ENCODE assay signal across 1 cellular context in the genomic region with DNA sequence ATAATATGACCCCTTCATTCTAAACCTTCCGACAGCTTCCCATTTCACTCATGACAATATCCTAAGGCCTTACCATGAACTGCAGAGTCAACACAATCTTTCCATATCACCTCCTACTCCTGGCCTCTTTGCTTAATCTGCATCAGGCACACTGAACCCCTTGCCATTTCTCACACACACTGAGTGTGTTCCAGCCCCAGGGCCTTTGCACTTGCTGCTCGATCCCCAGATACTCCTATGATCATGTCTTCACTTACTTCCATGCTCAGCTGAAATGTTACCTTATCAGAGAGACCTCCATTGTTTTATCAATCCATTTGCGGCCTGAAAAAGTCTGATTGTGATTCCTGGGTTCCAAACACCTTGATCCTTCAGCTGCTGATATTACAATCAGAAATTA.
TF ChIP-seq lines count a peak whose summit lies in the region.

No MANE protein-coding gene starts in this region.

TF ChIP-seq in HEK293, 187 proteins besides CTCF, POLR2A, EP300 and RAD21 (continued from another document):
- TF ChIP-seq, protein P1, sequence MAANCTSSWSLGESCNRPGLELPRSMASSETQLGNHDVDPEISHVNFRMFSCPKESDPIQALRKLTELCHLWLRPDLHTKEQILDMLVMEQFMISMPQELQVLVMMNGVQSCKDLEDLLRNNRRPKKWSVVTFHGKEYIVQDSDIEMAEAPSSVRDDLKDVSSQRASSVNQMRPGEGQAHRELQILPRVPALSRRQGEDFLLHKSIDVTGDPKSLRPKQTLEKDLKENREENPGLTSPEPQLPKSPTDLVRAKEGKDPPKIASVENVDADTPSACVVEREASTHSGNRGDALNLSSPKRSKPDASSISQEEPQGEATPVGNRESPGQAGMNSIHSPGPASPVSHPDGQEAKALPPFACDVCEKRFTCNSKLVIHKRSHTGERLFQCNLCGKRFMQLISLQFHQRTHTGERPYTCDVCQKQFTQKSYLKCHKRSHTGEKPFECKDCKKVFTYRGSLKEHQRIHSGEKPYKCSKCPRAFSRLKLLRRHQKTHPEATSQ (tag by site-specific recombination; IDR thresholded peaks at IDR 0.05) = no peak
- TF ChIP-seq WT1 (tag by site-specific recombination; IDR thresholded peaks at IDR 0.05) = no peak
- TF ChIP-seq ZNF239 (tag by site-specific recombination; IDR thresholded peaks at IDR 0.05) = no peak
- TF ChIP-seq ZNF623 (tag by site-specific recombination; IDR thresholded peaks at IDR 0.05) = peak; percentile 91
